In the genomic region with DNA sequence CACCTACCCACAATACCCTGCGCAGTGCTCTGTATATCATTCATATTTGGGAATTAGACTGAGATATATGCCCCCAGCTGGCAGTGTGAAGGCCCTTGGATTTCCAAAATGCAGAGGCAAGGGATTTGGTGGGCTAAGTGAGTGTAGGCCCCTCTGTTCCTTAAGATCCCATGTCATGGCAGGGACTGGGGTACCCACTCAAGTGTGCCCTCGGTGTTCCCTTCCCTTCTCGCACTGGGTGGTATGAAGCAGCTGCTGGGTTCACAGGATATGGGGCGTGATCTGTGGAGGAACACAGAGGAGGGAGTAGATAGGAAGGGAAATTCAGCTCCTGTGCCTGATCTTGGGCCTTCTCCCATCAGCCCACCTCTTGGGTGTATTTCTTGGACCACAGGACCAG, we compare ENCODE assay signal across 16 cellular contexts.
A peak's percentile ranks its signal among the peaks of the same experiment; 100 is the strongest.
DNase-seq lines count a peak whose midpoint lies in the region; ATAC-seq, FAIRE-seq and TF ChIP-seq lines count a peak whose summit lies in the region.
"Had no signal": no experiment of that assay in that cellular context is flagged by ENCODE, and none has a peak within 500 bp of the region (broad histone marks: within the 10 kb centered on the region; RNA-seq: fewer than 3 reads in every experiment).

No MANE protein-coding gene starts in this region.

- TF ChIP-seq CTCF in bronchial epithelial cell (IDR thresholded peaks at IDR 0.05; ENCODE audit: insufficient read depth, low read length, severe bottlenecking) (no peak), testis (IDR thresholded peaks at IDR 0.05) (no peak), right lobe of liver (IDR thresholded peaks at IDR 0.05) (no peak)
- TF ChIP-seq CTCF in CD4-positive, alpha-beta T cell (IDR thresholded peaks at IDR 0.05) = no peak

- no peak overlapping the region for H3K27ac Mint-ChIP-seq in CD4-positive, alpha-beta T cell
- H3K27ac Mint-ChIP-seq: CD8-positive, alpha-beta T cell; H9 had no signal

- H3K4me3 ChIP-seq in bronchial epithelial cell (ENCODE audit: low read depth, low read length) = no peak overlapping the region
- no peak overlapping the region for H3K4me3 ChIP-seq in testis
- H3K4me3 ChIP-seq in right lobe of liver = no peak overlapping the region
- H3K4me3 ChIP-seq: BLaER1 had no signal

- H3K27me3 ChIP-seq in bronchial epithelial cell (ENCODE audit: control insufficient read depth, insufficient read depth, low read length) (no peaks in the 10 kb centered on the region), testis (no peaks in the 10 kb centered on the region), right lobe of liver (no peaks in the 10 kb centered on the region)
- H3K27me3 ChIP-seq in CD4-positive, alpha-beta T cell (ENCODE audit: control insufficient read depth, insufficient read depth, low read length) = no peaks in the 10 kb centered on the region
- H3K27me3 ChIP-seq: BLaER1 had no signal

- no peak overlapping the region for H3K4me3 Mint-ChIP-seq in CD4-positive, alpha-beta T cell
- H3K4me3 Mint-ChIP-seq: CD14-positive monocyte; CD8-positive, alpha-beta T cell; H9 had no signal

- no peaks in the 10 kb centered on the region for H3K9me3 ChIP-seq in testis
- H3K9me3 ChIP-seq in CD4-positive, alpha-beta T cell (ENCODE audit: control insufficient read depth, low read length) = no peaks in the 10 kb centered on the region
- H3K9me3 ChIP-seq in right lobe of liver = no peaks in the 10 kb centered on the region
- H3K9me3 ChIP-seq: BLaER1 had no signal

- H3K9me3 Mint-ChIP-seq in CD4-positive, alpha-beta T cell = no peaks in the 10 kb centered on the region
- H3K9me3 Mint-ChIP-seq: CD8-positive, alpha-beta T cell; H9 had no signal

- DNase-seq in activated CD8-positive, alpha-beta memory T cell treated with anti-CD3 and anti-CD28 coated beads for 24 hours = peak; percentile 28
- no peak for DNase-seq in activated CD8-positive, alpha-beta memory T cell treated with anti-CD3 and anti-CD28 coated beads, Interleukin-2, amount 50 U/mL, for 4 hours
- DNase-seq in bronchial epithelial cell (ENCODE audit: low read depth) (no peak), left lobe of liver (ENCODE audit: low spot score) (peak; percentile 12), testis (no peak), right lobe of liver (no peak)
- no peak for DNase-seq in CD4-positive, alpha-beta T cell
- DNase-seq: 8988T; Calu3; CD8-positive, alpha-beta T cell; DMS79 treated with DMSO at 0.1 percent for 48 hours; GF-D8; H9 had no signal

- no peak for ATAC-seq in left lobe of liver
- ATAC-seq in CD4-positive, alpha-beta T cell (ENCODE audit: poor library complexity) = no peak
- no peak for ATAC-seq in right lobe of liver
- ATAC-seq: CD8-positive, alpha-beta T cell had no signal

- peaks cover 10% of the 10 kb centered on the region for H3K27me3 Mint-ChIP-seq in CD4-positive, alpha-beta T cell

- H3K4me1 Mint-ChIP-seq in CD4-positive, alpha-beta T cell (ENCODE audit: low read depth) = no peaks in the 10 kb centered on the region
- H3K4me1 Mint-ChIP-seq: H9 had no signal

- no peaks in the 10 kb centered on the region for H3K36me3 Mint-ChIP-seq in CD4-positive, alpha-beta T cell (ENCODE audit: low read depth)
- H3K36me3 Mint-ChIP-seq: CD14-positive monocyte; CD8-positive, alpha-beta T cell had no signal

- H3K36me3 ChIP-seq in bronchial epithelial cell (ENCODE audit: control insufficient read depth, insufficient read depth, low read length) = no peaks in the 10 kb centered on the region
- no peaks in the 10 kb centered on the region for H3K36me3 ChIP-seq in testis (ENCODE audit: low read depth, missing control alignments)
- no peaks in the 10 kb centered on the region for H3K36me3 ChIP-seq in right lobe of liver
- H3K36me3 ChIP-seq: BLaER1 had no signal

- FAIRE-seq in bronchial epithelial cell (lab: Jason Lieb, UNC) = peak; percentile 7
- FAIRE-seq: H1 had no signal

- H3K27ac ChIP-seq in testis (peak overlapping the region in 1 of 2 donors; percentile 54), right lobe of liver (no peak overlapping the region)
- no peak overlapping the region for H3K27ac ChIP-seq in CD4-positive, alpha-beta T cell (ENCODE audit: low read depth, low read length)
- H3K27ac ChIP-seq: BLaER1 had no signal

- POLR2A ChIA-PET in CD4-positive, alpha-beta T cell (lab: Charles Lee) = no interaction called here

- TF ChIP-seq POLR2A in testis (IDR thresholded peaks at IDR 0.05) (no peak), right lobe of liver (IDR thresholded peaks at IDR 0.05) (no peak)

- WGBS in testis, 2 donors = 91 to 93% methylated on average over 4 of the region's 4 CpGs
- WGBS in right lobe of liver (ENCODE audit: insufficient coverage, low coverage, low lambda C conversion rate, missing lambda C conversion rate) = 96% methylated on average over 3 of the region's 4 CpGs

- intact Hi-C loops in testis (cut with DNase I; ENCODE audit: low total_unique reads) (no loop called here), right lobe of liver (cut with DNase I) (no loop called here)
- intact Hi-C loops in CD4-positive, alpha-beta T cell (cut with DNase I, micrococcal nuclease) = no loop called here

- CTCF ChIA-PET in CD4-positive, alpha-beta T cell (lab: Charles Lee) = no interaction called here

- H3K4me1 ChIP-seq in testis = peaks cover 23% of the 10 kb centered on the region
- H3K4me1 ChIP-seq in right lobe of liver = peaks cover 0 to 10% (median 2%) of the 10 kb centered on the region in 4 donors
- H3K4me1 ChIP-seq: BLaER1 had no signal

Comparison
In these comparisons a context has a peak if more than half of its experiments do, and no peak if none do; other contexts are left out.
1. DNase-seq: peak in activated CD8-positive, alpha-beta memory T cell treated with anti-CD3 and anti-CD28 coated beads for 24 hours (single experiment) and left lobe of liver (single experiment); none in activated CD8-positive, alpha-beta memory T cell treated with anti-CD3 and anti-CD28 coated beads, Interleukin-2, amount 50 U/mL, for 4 hours (single experiment), bronchial epithelial cell (single experiment), testis (single experiment), CD4-positive, alpha-beta T cell (0 of 10) and right lobe of liver (0 of 3).